Comparison of ENCODE assay signal across 1 cellular context in the genomic region with DNA sequence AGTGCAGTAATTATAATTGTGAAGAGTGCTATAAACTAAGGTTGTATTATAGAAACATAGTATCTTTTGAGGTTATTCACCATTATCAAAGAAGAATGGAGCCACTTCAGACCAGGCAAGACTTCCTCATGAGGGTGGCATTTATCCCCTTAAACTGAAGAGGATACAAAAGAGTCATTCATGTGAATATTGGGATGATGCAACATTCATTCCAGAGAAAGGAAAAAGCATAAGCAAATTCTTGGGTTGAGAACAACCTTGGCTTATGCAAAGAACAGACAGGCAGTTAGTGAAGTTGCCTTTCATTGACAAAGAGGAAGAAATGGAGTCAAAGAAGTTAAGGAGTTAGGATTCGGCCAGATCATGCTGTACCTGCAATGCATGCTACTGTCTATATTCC.
TF ChIP-seq lines count a peak whose summit lies in the region.

No MANE protein-coding gene starts in this region.

TF ChIP-seq in GM23338, 12 proteins besides CTCF, POLR2A, EP300 and RAD21 (continued from another document):
- TF ChIP-seq, protein P1, sequence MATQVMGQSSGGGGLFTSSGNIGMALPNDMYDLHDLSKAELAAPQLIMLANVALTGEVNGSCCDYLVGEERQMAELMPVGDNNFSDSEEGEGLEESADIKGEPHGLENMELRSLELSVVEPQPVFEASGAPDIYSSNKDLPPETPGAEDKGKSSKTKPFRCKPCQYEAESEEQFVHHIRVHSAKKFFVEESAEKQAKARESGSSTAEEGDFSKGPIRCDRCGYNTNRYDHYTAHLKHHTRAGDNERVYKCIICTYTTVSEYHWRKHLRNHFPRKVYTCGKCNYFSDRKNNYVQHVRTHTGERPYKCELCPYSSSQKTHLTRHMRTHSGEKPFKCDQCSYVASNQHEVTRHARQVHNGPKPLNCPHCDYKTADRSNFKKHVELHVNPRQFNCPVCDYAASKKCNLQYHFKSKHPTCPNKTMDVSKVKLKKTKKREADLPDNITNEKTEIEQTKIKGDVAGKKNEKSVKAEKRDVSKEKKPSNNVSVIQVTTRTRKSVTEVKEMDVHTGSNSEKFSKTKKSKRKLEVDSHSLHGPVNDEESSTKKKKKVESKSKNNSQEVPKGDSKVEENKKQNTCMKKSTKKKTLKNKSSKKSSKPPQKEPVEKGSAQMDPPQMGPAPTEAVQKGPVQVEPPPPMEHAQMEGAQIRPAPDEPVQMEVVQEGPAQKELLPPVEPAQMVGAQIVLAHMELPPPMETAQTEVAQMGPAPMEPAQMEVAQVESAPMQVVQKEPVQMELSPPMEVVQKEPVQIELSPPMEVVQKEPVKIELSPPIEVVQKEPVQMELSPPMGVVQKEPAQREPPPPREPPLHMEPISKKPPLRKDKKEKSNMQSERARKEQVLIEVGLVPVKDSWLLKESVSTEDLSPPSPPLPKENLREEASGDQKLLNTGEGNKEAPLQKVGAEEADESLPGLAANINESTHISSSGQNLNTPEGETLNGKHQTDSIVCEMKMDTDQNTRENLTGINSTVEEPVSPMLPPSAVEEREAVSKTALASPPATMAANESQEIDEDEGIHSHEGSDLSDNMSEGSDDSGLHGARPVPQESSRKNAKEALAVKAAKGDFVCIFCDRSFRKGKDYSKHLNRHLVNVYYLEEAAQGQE (IDR thresholded peaks at IDR 0.05; ENCODE audit: unreplicated experiment) = no peak
- TF ChIP-seq ZNF462 (CRISPR knock-in tag; IDR thresholded peaks at IDR 0.05) = no peak
- no peak for TF ChIP-seq ZNF114 (CRISPR knock-in tag; IDR thresholded peaks at IDR 0.05)
- TF ChIP-seq, protein P2, sequence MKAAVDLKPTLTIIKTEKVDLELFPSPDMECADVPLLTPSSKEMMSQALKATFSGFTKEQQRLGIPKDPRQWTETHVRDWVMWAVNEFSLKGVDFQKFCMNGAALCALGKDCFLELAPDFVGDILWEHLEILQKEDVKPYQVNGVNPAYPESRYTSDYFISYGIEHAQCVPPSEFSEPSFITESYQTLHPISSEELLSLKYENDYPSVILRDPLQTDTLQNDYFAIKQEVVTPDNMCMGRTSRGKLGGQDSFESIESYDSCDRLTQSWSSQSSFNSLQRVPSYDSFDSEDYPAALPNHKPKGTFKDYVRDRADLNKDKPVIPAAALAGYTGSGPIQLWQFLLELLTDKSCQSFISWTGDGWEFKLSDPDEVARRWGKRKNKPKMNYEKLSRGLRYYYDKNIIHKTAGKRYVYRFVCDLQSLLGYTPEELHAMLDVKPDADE (IDR thresholded peaks at IDR 0.05) = no peak
- no peak for TF ChIP-seq EZH2phosphoT487 (IDR thresholded peaks at IDR 0.05; ENCODE audit: unreplicated experiment)
- no peak for TF ChIP-seq CREB1 (CRISPR knock-in tag; IDR thresholded peaks at IDR 0.05; ENCODE audit: low read depth)
